In the genomic region with DNA sequence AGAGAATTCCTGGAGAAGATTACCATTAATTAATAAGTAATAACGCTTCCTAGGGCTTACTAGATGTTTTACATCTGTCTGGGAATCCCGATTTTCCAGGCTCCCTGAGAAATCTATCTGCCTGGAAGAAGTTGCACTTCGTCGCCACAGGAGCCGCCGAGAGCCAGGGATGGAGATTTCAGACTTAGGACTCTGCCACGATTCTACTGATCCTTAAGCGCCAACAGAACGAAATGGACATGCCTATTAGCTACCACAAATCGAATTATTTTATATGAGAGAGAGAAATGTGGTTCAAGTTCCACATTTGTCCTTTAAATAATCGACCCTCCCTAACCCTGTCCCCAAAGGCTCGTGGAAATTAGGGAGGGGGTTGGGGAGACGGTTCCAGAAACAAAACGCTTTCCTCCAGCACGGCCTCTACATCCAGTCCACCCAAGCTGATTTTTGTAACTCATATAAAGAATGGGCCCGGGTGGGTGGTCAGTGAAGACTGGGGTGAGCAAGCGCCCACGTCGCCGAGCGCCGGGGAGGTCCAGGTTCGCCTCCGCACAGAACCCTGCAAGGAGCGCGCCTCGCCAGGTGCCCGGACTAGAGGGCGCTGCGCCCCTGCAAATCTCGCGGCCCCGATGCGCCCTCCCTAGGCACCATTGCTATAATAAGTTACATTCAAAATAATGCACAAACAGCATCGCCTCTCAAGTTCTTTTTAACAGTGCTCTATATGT, we compare ENCODE assay signal across 1 cellular context.
TF ChIP-seq lines count a peak whose summit lies in the region.

No MANE protein-coding gene starts in this region.

TF ChIP-seq in HEK293, 187 proteins besides CTCF, POLR2A, EP300 and RAD21 (continued from another document and continues in another):
- TF ChIP-seq, protein P1, sequence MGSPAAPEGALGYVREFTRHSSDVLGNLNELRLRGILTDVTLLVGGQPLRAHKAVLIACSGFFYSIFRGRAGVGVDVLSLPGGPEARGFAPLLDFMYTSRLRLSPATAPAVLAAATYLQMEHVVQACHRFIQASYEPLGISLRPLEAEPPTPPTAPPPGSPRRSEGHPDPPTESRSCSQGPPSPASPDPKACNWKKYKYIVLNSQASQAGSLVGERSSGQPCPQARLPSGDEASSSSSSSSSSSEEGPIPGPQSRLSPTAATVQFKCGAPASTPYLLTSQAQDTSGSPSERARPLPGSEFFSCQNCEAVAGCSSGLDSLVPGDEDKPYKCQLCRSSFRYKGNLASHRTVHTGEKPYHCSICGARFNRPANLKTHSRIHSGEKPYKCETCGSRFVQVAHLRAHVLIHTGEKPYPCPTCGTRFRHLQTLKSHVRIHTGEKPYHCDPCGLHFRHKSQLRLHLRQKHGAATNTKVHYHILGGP (tag by site-specific recombination; IDR thresholded peaks at IDR 0.05) = no peak
- TF ChIP-seq ZNF777 (tag by site-specific recombination; IDR thresholded peaks at IDR 0.05; ENCODE audit: borderline replicate concordance) (no peak), SP7 (tag by site-specific recombination; IDR thresholded peaks at IDR 0.05) (no peak), ZBTB20 (tag by site-specific recombination; IDR thresholded peaks at IDR 0.05) (no peak), ZNF10 (tag by site-specific recombination; IDR thresholded peaks at IDR 0.05) (no peak), ZBTB17 (tag by site-specific recombination; IDR thresholded peaks at IDR 0.05) (peak; percentile 48), MEIS1 (CRISPR knock-in tag; IDR thresholded peaks at IDR 0.05; ENCODE audit: borderline replicate concordance) (no peak), MYNN (tag by site-specific recombination; IDR thresholded peaks at IDR 0.05; ENCODE audit: borderline replicate concordance) (no peak), ZNF658 (tag by site-specific recombination; IDR thresholded peaks at IDR 0.05) (no peak), ZNF48 (tag by site-specific recombination; IDR thresholded peaks at IDR 0.05) (no peak), ZNF561 (tag by site-specific recombination; IDR thresholded peaks at IDR 0.05; ENCODE audit: borderline replicate concordance) (no peak), ZNF175 (tag by site-specific recombination; IDR thresholded peaks at IDR 0.05) (no peak), SETDB1 (IDR thresholded peaks at IDR 0.05; ENCODE audit: insufficient read length, low read length) (no peak), ZNF140 (tag by site-specific recombination; IDR thresholded peaks at IDR 0.05) (no peak), ZNF266 (tag by site-specific recombination; IDR thresholded peaks at IDR 0.05; ENCODE audit: low read depth) (no peak), ZNF626 (tag by site-specific recombination; IDR thresholded peaks at IDR 0.05) (no peak), ZNF843 (tag by site-specific recombination; IDR thresholded peaks at IDR 0.05) (no peak), ZNF335 (tag by site-specific recombination; conservative IDR thresholded peaks at IDR 0.05) (no peak), ZBTB8A (tag by site-specific recombination; IDR thresholded peaks at IDR 0.05) (peak; percentile 99), ZNF155 (tag by site-specific recombination; IDR thresholded peaks at IDR 0.05) (no peak), RBAK (tag by site-specific recombination; IDR thresholded peaks at IDR 0.05) (no peak), BCL11B (tag by site-specific recombination; IDR thresholded peaks at IDR 0.05; ENCODE audit: low read depth) (no peak), KLF9 (tag by site-specific recombination; IDR thresholded peaks at IDR 0.05; ENCODE audit: low read depth) (no peak)
- TF ChIP-seq, protein P2, sequence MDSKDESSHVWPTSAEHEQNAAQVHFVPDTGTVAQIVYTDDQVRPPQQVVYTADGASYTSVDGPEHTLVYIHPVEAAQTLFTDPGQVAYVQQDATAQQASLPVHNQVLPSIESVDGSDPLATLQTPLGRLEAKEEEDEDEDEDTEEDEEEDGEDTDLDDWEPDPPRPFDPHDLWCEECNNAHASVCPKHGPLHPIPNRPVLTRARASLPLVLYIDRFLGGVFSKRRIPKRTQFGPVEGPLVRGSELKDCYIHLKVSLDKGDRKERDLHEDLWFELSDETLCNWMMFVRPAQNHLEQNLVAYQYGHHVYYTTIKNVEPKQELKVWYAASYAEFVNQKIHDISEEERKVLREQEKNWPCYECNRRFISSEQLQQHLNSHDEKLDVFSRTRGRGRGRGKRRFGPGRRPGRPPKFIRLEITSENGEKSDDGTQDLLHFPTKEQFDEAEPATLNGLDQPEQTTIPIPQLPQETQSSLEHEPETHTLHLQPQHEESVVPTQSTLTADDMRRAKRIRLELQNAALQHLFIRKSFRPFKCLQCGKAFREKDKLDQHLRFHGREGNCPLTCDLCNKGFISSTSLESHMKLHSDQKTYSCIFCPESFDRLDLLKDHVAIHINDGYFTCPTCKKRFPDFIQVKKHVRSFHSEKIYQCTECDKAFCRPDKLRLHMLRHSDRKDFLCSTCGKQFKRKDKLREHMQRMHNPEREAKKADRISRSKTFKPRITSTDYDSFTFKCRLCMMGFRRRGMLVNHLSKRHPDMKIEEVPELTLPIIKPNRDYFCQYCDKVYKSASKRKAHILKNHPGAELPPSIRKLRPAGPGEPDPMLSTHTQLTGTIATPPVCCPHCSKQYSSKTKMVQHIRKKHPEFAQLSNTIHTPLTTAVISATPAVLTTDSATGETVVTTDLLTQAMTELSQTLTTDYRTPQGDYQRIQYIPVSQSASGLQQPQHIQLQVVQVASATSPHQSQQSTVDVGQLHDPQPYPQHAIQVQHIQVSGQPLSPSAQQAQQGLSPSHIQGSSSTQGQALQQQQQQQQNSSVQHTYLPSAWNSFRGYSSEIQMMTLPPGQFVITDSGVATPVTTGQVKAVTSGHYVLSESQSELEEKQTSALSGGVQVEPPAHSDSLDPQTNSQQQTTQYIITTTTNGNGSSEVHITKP (tag by site-specific recombination; IDR thresholded peaks at IDR 0.05) = no peak
- TF ChIP-seq, protein P3, sequence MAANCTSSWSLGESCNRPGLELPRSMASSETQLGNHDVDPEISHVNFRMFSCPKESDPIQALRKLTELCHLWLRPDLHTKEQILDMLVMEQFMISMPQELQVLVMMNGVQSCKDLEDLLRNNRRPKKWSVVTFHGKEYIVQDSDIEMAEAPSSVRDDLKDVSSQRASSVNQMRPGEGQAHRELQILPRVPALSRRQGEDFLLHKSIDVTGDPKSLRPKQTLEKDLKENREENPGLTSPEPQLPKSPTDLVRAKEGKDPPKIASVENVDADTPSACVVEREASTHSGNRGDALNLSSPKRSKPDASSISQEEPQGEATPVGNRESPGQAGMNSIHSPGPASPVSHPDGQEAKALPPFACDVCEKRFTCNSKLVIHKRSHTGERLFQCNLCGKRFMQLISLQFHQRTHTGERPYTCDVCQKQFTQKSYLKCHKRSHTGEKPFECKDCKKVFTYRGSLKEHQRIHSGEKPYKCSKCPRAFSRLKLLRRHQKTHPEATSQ (tag by site-specific recombination; IDR thresholded peaks at IDR 0.05) = no peak
- TF ChIP-seq, protein P4, sequence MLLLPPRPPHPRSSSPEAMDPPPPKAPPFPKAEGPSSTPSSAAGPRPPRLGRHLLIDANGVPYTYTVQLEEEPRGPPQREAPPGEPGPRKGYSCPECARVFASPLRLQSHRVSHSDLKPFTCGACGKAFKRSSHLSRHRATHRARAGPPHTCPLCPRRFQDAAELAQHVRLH (tag by site-specific recombination; IDR thresholded peaks at IDR 0.05) = no peak
- TF ChIP-seq, protein P5, sequence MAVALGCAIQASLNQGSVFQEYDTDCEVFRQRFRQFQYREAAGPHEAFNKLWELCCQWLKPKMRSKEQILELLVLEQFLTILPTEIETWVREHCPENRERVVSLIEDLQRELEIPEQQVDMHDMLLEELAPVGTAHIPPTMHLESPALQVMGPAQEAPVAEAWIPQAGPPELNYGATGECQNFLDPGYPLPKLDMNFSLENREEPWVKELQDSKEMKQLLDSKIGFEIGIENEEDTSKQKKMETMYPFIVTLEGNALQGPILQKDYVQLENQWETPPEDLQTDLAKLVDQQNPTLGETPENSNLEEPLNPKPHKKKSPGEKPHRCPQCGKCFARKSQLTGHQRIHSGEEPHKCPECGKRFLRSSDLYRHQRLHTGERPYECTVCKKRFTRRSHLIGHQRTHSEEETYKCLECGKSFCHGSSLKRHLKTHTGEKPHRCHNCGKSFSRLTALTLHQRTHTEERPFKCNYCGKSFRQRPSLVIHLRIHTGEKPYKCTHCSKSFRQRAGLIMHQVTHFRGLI (tag by site-specific recombination; IDR thresholded peaks at IDR 0.05) = no peak
- TF ChIP-seq, protein P6, sequence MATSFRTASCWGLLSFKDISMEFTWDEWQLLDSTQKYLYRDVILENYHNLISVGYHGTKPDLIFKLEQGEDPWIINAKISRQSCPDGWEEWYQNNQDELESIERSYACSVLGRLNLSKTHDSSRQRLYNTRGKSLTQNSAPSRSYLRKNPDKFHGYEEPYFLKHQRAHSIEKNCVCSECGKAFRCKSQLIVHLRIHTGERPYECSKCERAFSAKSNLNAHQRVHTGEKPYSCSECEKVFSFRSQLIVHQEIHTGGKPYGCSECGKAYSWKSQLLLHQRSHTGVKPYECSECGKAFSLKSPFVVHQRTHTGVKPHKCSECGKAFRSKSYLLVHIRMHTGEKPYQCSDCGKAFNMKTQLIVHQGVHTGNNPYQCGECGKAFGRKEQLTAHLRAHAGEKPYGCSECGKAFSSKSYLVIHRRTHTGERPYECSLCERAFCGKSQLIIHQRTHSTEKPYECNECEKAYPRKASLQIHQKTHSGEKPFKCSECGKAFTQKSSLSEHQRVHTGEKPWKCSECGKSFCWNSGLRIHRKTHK (tag by site-specific recombination; IDR thresholded peaks at IDR 0.05) = no peak
- TF ChIP-seq, protein P7, sequence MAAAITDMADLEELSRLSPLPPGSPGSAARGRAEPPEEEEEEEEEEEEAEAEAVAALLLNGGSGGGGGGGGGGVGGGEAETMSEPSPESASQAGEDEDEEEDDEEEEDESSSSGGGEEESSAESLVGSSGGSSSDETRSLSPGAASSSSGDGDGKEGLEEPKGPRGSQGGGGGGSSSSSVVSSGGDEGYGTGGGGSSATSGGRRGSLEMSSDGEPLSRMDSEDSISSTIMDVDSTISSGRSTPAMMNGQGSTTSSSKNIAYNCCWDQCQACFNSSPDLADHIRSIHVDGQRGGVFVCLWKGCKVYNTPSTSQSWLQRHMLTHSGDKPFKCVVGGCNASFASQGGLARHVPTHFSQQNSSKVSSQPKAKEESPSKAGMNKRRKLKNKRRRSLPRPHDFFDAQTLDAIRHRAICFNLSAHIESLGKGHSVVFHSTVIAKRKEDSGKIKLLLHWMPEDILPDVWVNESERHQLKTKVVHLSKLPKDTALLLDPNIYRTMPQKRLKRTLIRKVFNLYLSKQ (tag by site-specific recombination; IDR thresholded peaks at IDR 0.05; ENCODE audit: borderline replicate concordance) = no peak
- TF ChIP-seq, protein P8, sequence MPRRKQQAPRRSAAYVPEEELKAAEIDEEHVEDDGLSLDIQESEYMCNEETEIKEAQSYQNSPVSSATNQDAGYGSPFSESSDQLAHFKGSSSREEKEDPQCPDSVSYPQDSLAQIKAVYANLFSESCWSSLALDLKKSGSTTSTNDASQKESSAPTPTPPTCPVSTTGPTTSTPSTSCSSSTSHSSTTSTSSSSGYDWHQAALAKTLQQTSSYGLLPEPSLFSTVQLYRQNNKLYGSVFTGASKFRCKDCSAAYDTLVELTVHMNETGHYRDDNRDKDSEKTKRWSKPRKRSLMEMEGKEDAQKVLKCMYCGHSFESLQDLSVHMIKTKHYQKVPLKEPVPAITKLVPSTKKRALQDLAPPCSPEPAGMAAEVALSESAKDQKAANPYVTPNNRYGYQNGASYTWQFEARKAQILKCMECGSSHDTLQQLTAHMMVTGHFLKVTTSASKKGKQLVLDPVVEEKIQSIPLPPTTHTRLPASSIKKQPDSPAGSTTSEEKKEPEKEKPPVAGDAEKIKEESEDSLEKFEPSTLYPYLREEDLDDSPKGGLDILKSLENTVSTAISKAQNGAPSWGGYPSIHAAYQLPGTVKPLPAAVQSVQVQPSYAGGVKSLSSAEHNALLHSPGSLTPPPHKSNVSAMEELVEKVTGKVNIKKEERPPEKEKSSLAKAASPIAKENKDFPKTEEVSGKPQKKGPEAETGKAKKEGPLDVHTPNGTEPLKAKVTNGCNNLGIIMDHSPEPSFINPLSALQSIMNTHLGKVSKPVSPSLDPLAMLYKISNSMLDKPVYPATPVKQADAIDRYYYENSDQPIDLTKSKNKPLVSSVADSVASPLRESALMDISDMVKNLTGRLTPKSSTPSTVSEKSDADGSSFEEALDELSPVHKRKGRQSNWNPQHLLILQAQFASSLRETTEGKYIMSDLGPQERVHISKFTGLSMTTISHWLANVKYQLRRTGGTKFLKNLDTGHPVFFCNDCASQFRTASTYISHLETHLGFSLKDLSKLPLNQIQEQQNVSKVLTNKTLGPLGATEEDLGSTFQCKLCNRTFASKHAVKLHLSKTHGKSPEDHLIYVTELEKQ (tag by site-specific recombination; IDR thresholded peaks at IDR 0.05; ENCODE audit: borderline replicate concordance) = no peak
- TF ChIP-seq, protein P9, sequence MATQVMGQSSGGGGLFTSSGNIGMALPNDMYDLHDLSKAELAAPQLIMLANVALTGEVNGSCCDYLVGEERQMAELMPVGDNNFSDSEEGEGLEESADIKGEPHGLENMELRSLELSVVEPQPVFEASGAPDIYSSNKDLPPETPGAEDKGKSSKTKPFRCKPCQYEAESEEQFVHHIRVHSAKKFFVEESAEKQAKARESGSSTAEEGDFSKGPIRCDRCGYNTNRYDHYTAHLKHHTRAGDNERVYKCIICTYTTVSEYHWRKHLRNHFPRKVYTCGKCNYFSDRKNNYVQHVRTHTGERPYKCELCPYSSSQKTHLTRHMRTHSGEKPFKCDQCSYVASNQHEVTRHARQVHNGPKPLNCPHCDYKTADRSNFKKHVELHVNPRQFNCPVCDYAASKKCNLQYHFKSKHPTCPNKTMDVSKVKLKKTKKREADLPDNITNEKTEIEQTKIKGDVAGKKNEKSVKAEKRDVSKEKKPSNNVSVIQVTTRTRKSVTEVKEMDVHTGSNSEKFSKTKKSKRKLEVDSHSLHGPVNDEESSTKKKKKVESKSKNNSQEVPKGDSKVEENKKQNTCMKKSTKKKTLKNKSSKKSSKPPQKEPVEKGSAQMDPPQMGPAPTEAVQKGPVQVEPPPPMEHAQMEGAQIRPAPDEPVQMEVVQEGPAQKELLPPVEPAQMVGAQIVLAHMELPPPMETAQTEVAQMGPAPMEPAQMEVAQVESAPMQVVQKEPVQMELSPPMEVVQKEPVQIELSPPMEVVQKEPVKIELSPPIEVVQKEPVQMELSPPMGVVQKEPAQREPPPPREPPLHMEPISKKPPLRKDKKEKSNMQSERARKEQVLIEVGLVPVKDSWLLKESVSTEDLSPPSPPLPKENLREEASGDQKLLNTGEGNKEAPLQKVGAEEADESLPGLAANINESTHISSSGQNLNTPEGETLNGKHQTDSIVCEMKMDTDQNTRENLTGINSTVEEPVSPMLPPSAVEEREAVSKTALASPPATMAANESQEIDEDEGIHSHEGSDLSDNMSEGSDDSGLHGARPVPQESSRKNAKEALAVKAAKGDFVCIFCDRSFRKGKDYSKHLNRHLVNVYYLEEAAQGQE (tag by site-specific recombination; IDR thresholded peaks at IDR 0.05) = no peak
- TF ChIP-seq, protein P10, sequence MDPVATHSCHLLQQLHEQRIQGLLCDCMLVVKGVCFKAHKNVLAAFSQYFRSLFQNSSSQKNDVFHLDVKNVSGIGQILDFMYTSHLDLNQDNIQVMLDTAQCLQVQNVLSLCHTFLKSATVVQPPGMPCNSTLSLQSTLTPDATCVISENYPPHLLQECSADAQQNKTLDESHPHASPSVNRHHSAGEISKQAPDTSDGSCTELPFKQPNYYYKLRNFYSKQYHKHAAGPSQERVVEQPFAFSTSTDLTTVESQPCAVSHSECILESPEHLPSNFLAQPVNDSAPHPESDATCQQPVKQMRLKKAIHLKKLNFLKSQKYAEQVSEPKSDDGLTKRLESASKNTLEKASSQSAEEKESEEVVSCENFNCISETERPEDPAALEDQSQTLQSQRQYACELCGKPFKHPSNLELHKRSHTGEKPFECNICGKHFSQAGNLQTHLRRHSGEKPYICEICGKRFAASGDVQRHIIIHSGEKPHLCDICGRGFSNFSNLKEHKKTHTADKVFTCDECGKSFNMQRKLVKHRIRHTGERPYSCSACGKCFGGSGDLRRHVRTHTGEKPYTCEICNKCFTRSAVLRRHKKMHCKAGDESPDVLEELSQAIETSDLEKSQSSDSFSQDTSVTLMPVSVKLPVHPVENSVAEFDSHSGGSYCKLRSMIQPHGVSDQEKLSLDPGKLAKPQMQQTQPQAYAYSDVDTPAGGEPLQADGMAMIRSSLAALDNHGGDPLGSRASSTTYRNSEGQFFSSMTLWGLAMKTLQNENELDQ (tag by site-specific recombination; IDR thresholded peaks at IDR 0.05; ENCODE audit: low read depth) = no peak
